19 cellular contexts compared by ENCODE assay signal in genomic region chr4:26065833-26066232, GRCh38.
"Had no signal": no experiment of that assay in that cellular context is flagged by ENCODE, and none has a peak within 500 bp of the region (broad histone marks: within the 10 kb centered on the region; RNA-seq: fewer than 3 reads in every experiment).

No MANE protein-coding gene starts in this region.

- ATAC-seq: activated CD8-positive, alpha-beta T cell treated with anti-CD3 and anti-CD28 coated beads for 36 hours; naive thymus-derived CD8-positive, alpha-beta T cell; T-cell had no signal

- H3K4me1 ChIP-seq: breast epithelium, parathyroid adenoma, thyroid gland had no signal

- DNase-seq: activated CD4-positive, alpha-beta T cell treated with anti-CD3 and anti-CD28 coated beads for 48 hours; activated CD4-positive, CD25-positive, alpha-beta regulatory T cell; activated CD8-positive, alpha-beta T cell treated with anti-CD3 and anti-CD28 coated beads for 36 hours; activated naive CD4-positive, alpha-beta T cell treated with anti-CD3 and anti-CD28 coated beads for 36 hours; activated T-cell treated with anti-CD3 and anti-CD28 coated beads, Interleukin-2, amount 50 U/mL, for 1 hour; immature natural killer cell; mesendoderm; naive thymus-derived CD8-positive, alpha-beta T cell; sigmoid colon; stimulated activated CD4-positive, alpha-beta T cell treated with anti-CD3 and anti-CD28 coated beads, Interleukin-4, amount 100 ng/mL, for 4 hours; stimulated activated naive CD4-positive, alpha-beta T cell; T-cell; T-helper 9 cell; thyroid gland had no signal

- H2AFZ ChIP-seq: parathyroid adenoma had no signal

- H3K9me3 ChIP-seq: breast epithelium, sigmoid colon, thyroid gland had no signal

- FAIRE-seq: astrocyte, endometrium had no signal

- H3K27me3 ChIP-seq: breast epithelium, sigmoid colon, thyroid gland had no signal

- H3K27ac ChIP-seq: breast epithelium, coronary artery, parathyroid adenoma, sigmoid colon, thyroid gland had no signal

- H3K9ac ChIP-seq: parathyroid adenoma had no signal

- H3K79me2 ChIP-seq: parathyroid adenoma had no signal

- H3K4me3 ChIP-seq: breast epithelium, coronary artery, sigmoid colon, thyroid gland had no signal

- H3K36me3 ChIP-seq: breast epithelium, sigmoid colon, thyroid gland had no signal
